1 cellular context compared by ENCODE assay signal in the genomic region with DNA sequence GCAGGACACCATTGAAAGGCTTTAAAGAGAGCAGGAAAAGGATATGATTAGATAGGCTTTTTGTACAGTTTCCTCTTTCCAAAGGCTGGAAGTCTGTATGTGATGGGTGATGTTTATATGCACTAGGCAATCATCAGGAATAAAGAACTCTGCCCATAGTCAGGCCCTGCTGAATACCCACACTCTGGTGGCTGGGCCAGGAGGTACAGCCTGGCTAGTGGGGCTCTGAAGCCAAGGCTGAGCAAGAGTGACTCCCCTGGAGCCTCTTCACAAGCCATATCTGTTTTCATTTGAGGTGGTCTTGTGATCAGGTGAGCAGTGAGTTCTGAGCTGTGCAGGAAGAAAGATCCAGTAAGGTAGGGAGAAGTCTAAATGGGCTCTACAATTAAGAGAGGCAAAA.
TF ChIP-seq lines count a peak whose summit lies in the region.

No MANE protein-coding gene starts in this region.

TF ChIP-seq in GM23338, 12 proteins besides CTCF, POLR2A, EP300 and RAD21 (continued from another document):
- TF ChIP-seq, protein P1, sequence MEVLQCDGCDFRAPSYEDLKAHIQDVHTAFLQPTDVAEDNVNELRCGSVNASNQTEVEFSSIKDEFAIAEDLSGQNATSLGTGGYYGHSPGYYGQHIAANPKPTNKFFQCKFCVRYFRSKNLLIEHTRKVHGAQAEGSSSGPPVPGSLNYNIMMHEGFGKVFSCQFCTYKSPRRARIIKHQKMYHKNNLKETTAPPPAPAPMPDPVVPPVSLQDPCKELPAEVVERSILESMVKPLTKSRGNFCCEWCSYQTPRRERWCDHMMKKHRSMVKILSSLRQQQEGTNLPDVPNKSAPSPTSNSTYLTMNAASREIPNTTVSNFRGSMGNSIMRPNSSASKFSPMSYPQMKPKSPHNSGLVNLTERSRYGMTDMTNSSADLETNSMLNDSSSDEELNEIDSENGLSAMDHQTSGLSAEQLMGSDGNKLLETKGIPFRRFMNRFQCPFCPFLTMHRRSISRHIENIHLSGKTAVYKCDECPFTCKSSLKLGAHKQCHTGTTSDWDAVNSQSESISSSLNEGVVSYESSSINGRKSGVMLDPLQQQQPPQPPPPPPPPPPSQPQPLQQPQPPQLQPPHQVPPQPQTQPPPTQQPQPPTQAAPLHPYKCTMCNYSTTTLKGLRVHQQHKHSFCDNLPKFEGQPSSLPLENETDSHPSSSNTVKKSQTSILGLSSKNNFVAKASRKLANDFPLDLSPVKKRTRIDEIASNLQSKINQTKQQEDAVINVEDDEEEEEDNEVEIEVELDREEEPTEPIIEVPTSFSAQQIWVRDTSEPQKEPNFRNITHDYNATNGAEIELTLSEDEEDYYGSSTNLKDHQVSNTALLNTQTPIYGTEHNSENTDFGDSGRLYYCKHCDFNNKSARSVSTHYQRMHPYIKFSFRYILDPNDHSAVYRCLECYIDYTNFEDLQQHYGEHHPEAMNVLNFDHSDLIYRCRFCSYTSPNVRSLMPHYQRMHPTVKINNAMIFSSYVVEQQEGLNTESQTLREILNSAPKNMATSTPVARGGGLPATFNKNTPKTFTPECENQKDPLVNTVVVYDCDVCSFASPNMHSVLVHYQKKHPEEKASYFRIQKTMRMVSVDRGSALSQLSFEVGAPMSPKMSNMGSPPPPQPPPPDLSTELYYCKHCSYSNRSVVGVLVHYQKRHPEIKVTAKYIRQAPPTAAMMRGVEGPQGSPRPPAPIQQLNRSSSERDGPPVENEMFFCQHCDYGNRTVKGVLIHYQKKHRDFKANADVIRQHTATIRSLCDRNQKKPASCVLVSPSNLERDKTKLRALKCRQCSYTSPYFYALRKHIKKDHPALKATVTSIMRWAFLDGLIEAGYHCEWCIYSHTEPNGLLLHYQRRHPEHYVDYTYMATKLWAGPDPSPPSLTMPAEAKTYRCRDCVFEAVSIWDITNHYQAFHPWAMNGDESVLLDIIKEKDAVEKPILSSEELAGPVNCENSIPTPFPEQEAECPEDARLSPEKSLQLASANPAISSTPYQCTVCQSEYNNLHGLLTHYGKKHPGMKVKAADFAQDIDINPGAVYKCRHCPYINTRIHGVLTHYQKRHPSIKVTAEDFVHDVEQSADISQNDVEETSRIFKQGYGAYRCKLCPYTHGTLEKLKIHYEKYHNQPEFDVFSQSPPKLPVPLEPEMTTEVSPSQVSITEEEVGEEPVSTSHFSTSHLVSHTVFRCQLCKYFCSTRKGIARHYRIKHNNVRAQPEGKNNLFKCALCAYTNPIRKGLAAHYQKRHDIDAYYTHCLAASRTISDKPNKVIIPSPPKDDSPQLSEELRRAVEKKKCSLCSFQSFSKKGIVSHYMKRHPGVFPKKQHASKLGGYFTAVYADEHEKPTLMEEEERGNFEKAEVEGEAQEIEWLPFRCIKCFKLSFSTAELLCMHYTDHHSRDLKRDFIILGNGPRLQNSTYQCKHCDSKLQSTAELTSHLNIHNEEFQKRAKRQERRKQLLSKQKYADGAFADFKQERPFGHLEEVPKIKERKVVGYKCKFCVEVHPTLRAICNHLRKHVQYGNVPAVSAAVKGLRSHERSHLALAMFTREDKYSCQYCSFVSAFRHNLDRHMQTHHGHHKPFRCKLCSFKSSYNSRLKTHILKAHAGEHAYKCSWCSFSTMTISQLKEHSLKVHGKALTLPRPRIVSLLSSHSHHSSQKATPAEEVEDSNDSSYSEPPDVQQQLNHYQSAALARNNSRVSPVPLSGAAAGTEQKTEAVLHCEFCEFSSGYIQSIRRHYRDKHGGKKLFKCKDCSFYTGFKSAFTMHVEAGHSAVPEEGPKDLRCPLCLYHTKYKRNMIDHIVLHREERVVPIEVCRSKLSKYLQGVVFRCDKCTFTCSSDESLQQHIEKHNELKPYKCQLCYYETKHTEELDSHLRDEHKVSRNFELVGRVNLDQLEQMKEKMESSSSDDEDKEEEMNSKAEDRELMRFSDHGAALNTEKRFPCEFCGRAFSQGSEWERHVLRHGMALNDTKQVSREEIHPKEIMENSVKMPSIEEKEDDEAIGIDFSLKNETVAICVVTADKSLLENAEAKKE (CRISPR knock-in tag; IDR thresholded peaks at IDR 0.05) = no peak
- no peak for TF ChIP-seq EZH2 (IDR thresholded peaks at IDR 0.05; ENCODE audit: low read depth, unreplicated experiment)
